Comparison of ENCODE assay signal across 19 cellular contexts in the genomic region with DNA sequence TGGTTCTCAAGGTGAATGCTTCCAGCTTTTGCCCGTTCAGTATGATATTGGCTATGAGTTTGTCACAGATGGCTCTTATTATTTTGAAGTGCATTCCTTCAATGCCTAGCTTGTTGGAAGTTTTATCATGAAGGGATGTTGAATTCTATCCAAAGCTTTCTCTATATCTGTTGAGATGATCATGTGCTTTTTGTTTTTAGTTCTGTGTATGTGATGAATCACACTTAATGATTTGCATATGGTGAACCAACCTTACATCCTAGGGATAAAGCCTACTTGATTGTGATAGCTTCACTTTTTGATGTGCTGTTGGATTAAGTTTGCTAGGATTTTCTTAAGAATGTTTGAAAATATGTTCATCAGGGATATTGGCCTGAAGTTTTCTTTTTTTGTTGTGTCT.
"Had no signal": no experiment of that assay in that cellular context is flagged by ENCODE, and none has a peak within 500 bp of the region (broad histone marks: within the 10 kb centered on the region; RNA-seq: fewer than 3 reads in every experiment).

No MANE protein-coding gene starts in this region.

- ATAC-seq: activated T-helper 17 cell treated with anti-CD3 and anti-CD28 coated beads, Interleukin-2, amount 50 U/mL, for 72 hours; body of pancreas; pancreas; sciatic nerve had no signal

- H3K4me3 ChIP-seq: body of pancreas, coronary artery, left ventricle myocardium inferior, neural progenitor cell, pancreas, spleen, stomach, thoracic aorta had no signal

- H3K36me3 ChIP-seq: left ventricle myocardium inferior, neural progenitor cell, pancreas, spleen, stomach, thoracic aorta had no signal

- H3K27me3 ChIP-seq: body of pancreas, neural progenitor cell, pancreas, spleen, stomach had no signal

- DNase-seq: activated CD4-positive, alpha-beta T cell treated with anti-CD3 and anti-CD28 coated beads for 1 hour; activated CD4-positive, alpha-beta T cell treated with anti-CD3 and anti-CD28 coated beads, Interleukin-2, amount 50 U/mL, for 4 hours; activated naive CD4-positive, alpha-beta T cell treated with anti-CD3 and anti-CD28 coated beads for 36 hours; activated T-cell treated with anti-CD3 and anti-CD28 coated beads for 4 hours; body of pancreas; central memory CD4-positive, alpha-beta T cell; effector CD4-positive, alpha-beta T cell; hippocampal formation; left ventricle myocardium inferior; naive B cell; pancreas; spleen; stomach; T-helper 1 cell had no signal
